In the genomic region with DNA sequence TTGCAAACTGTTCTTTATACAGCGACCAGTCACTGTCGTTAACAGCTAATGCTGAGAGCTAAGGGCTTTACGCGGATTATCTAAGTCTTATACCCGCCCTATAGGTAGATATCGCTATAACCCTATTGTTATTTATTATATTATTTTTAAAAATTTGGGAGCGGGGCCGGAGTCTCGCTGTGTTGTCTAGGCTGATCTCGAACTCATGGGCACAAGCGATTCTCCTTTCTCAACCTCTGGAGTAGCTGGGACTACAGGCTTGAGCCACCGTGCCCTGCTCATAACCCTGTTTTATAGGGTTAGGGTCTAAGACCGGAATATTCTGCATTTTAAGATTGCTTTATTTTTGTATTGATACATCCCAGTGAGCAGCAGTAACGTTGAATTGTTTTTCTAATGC, we compare ENCODE assay signal across 8 cellular contexts. TPM values are rescaled to one million over a fixed set of nuclear protein-coding genes. Genes with fewer than 3 reads are reported as not detected.
A peak's percentile ranks its signal among the peaks of the same experiment; 100 is the strongest.
DNase-seq lines count a peak whose midpoint lies in the region; ATAC-seq and TF ChIP-seq lines count a peak whose summit lies in the region.

No MANE protein-coding gene starts in this region.

- 0 out of 2 replicates have a peak, but pooled peaks cover 4% of the 10 kb centered on the region for H3F3A ChIP-seq in SU-DHL-6 (ENCODE audit: insufficient read depth)

- peak overlapping the region; percentile 96 for H3K4me2 ChIP-seq in SU-DHL-6 (ENCODE audit: low read depth, low read length, poor library complexity, severe bottlenecking)

- ATAC-seq in esophagus mucosa = no peak

- no peaks in the 10 kb centered on the region for H4K20me1 ChIP-seq in SU-DHL-6 (ENCODE audit: low read depth, low read length)

- peaks cover 63% of the 10 kb centered on the region for H3K79me2 ChIP-seq in SU-DHL-6 (ENCODE audit: insufficient read depth, low read length)

- DNase-seq in foreskin fibroblast (no peak), skeletal muscle cell (ENCODE audit: low read depth) (no peak), NCI-H1092 treated with DMSO at 0.1 percent for 48 hours (lab: John Stamatoyannopoulos, UW) (no peak), cerebellar nuclear complex (lab: John Stamatoyannopoulos, UW) (no peak)
- DNase-seq in activated CD4-positive, alpha-beta T cell treated with anti-CD3 and anti-CD28 coated beads for 1 hour = no peak

- TF ChIP-seq CTCF in GM12875 (IDR thresholded peaks at IDR 0.05; ENCODE audit: borderline replicate concordance, insufficient read depth, low read depth, low read length) = no peak
- TF ChIP-seq CTCF in SU-DHL-6 (IDR thresholded peaks at IDR 0.05; ENCODE audit: insufficient read depth, low read length, poor library complexity, severe bottlenecking) = no peak
- TF ChIP-seq CTCF in foreskin fibroblast (IDR thresholded peaks at IDR 0.05; ENCODE audit: low read depth, low read length) = no peak

- H3K9me3 ChIP-seq in SU-DHL-6 (ENCODE audit: insufficient read depth, low read length) = no peaks in the 10 kb centered on the region; the same call in 1 of the 2 replicates

- peak overlapping the region; percentile 69 for H3K27ac ChIP-seq in SU-DHL-6 (ENCODE audit: low read depth, low read length)

- H3K9ac ChIP-seq in SU-DHL-6 (ENCODE audit: low read length) = peak overlapping the region; percentile 92

- H2AFZ ChIP-seq in SU-DHL-6 (ENCODE audit: low read depth, low read length, severe bottlenecking) = peak overlapping the region; percentile 91

- H3K9me2 ChIP-seq in SU-DHL-6 (replicated peaks; ENCODE audit: insufficient read depth, low read length) = no peaks in the 10 kb centered on the region

- H3K4me3 ChIP-seq in GM12875 (ENCODE audit: low read depth, low read length) (peak overlapping the region; percentile 71), SU-DHL-6 (ENCODE audit: insufficient read depth, low read length, poor library complexity, severe bottlenecking) (peak overlapping the region; percentile 98), foreskin fibroblast (ENCODE audit: low read depth in 1 of 2, low read length in 2 of 2) (peak overlapping the region; percentile 75 to 98), skeletal muscle cell (ENCODE audit: low read depth, low read length) (peak overlapping the region; percentile 92)

- H3K27me3 ChIP-seq in SU-DHL-6 (ENCODE audit: low read length) = no peaks in the 10 kb centered on the region

- H3K36me3 ChIP-seq in SU-DHL-6 (ENCODE audit: low read length) = 0 out of 2 replicates have a peak, but pooled peaks cover 3% of the 10 kb centered on the region

RNA-seq across cellular contexts. Expression of a gene that starts 24.7 kb away (rescaled TPM):
- total RNA-seq in esophagus mucosa = 29.9 TPM

RNA-seq across cellular contexts. Expression of a gene that starts 46.0 kb away (rescaled TPM):
- 13.9 TPM for total RNA-seq in esophagus mucosa

RNA-seq across cellular contexts. Expression of a gene that starts 50.1 kb away (rescaled TPM):
- 22.0 TPM for total RNA-seq in esophagus mucosa

RNA-seq across cellular contexts. Expression of a gene that starts 54.6 kb away (rescaled TPM):
- total RNA-seq in esophagus mucosa = 1.6 TPM
